Comparison of ENCODE assay signal across 23 cellular contexts in the genomic region with DNA sequence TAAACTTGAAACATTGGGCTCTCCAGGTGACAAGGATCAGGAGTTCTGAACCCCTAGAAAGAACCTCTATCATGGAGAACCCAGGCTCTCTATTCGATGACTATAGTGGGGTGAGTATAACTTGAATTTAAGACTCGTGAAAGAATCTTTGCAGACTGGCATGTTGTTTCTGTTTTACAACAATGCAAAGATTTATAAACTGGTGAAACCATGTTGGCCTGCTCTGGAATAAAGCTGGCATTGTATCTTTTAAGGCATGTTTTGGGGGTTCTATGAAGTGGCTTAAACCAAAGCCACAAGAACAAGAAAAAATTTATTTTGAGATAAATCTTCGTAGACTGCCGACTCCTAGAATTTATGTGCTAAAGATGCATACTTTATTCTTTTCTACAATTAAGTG. TPM values are rescaled to one million over a fixed set of nuclear protein-coding genes. Genes with fewer than 3 reads are reported as not detected.
"Had no signal": no experiment of that assay in that cellular context is flagged by ENCODE, and none has a peak within 500 bp of the region (broad histone marks: within the 10 kb centered on the region; RNA-seq: fewer than 3 reads in every experiment).

No MANE protein-coding gene starts in this region.

- H3K9me3 ChIP-seq: colonic mucosa, pancreas, suprapubic skin, thyroid gland, uterus had no signal

- H3K36me3 Mint-ChIP-seq: mesothelial cell of epicardium; natural killer cell; neural progenitor cell; stimulated activated effector memory CD8-positive, alpha-beta T cell treated with anti-CD3 and anti-CD28 coated beads, Interleukin-12 subunit alpha, Interleukin-12 subunit beta, amount 100 ng/mL, for 72 hours had no signal

- H3K27ac ChIP-seq: colonic mucosa, heart left ventricle, neural progenitor cell, pancreas, suprapubic skin, thyroid gland, upper lobe of left lung, uterus had no signal

- H3K9ac ChIP-seq: neural progenitor cell had no signal

- H3K36me3 ChIP-seq: colonic mucosa, heart left ventricle, neural progenitor cell, pancreas, suprapubic skin, thyroid gland, upper lobe of left lung, uterus had no signal

- H3K4me3 ChIP-seq: colonic mucosa, heart left ventricle, neural progenitor cell, pancreas, suprapubic skin, thyroid gland, upper lobe of left lung, uterus had no signal

- H3K4me1 ChIP-seq: colonic mucosa, heart left ventricle, pancreas, suprapubic skin, thyroid gland, upper lobe of left lung, uterus had no signal

- H3K4me1 Mint-ChIP-seq: natural killer cell; neural progenitor cell; stimulated activated effector memory CD8-positive, alpha-beta T cell treated with anti-CD3 and anti-CD28 coated beads, Interleukin-12 subunit alpha, Interleukin-12 subunit beta, amount 100 ng/mL, for 72 hours had no signal

- DNase-seq: colonic mucosa; effector CD4-positive, alpha-beta T cell; heart left ventricle; hippocampal formation; natural killer cell; nucleus accumbens; pancreas; right cardiac atrium; stimulated activated CD4-positive, alpha-beta T cell treated with anti-CD3 and anti-CD28 coated beads, Interleukin-4, amount 100 ng/mL, for 1 hour; stimulated activated CD8-positive, alpha-beta memory T cell treated with anti-CD3 and anti-CD28 coated beads, Interleukin-4, amount 100 ng/mL, for 48 hours; stimulated activated naive CD8-positive, alpha-beta T cell treated with anti-CD3 and anti-CD28 coated beads, Interleukin-15, Interleukin-2, amounts not matched to agents 100 U/mL and 50 U/mL, for 24 hours; thyroid gland; upper lobe of left lung; uterus had no signal

- ATAC-seq: heart left ventricle; left lobe of liver; natural killer cell; pancreas; right cardiac atrium; stimulated activated effector memory CD8-positive, alpha-beta T cell treated with anti-CD3 and anti-CD28 coated beads, Interleukin-12 subunit alpha, Interleukin-12 subunit beta, amount 100 ng/mL, for 72 hours; stimulated activated naive CD8-positive, alpha-beta T cell treated with anti-CD3 and anti-CD28 coated beads, Interleukin-15, Interleukin-2, amounts not matched to agents 100 U/mL and 50 U/mL, for 24 hours had no signal

- H3K27ac Mint-ChIP-seq: mesothelial cell of epicardium; natural killer cell; neural progenitor cell; progenitor cell of endocrine pancreas; stimulated activated effector memory CD8-positive, alpha-beta T cell treated with anti-CD3 and anti-CD28 coated beads, Interleukin-12 subunit alpha, Interleukin-12 subunit beta, amount 100 ng/mL, for 72 hours had no signal

- H3K27me3 ChIP-seq: colonic mucosa, neural progenitor cell, suprapubic skin, thyroid gland, upper lobe of left lung, uterus had no signal

- H3K4me3 Mint-ChIP-seq: mesothelial cell of epicardium; natural killer cell; neural progenitor cell; stimulated activated effector memory CD8-positive, alpha-beta T cell treated with anti-CD3 and anti-CD28 coated beads, Interleukin-12 subunit alpha, Interleukin-12 subunit beta, amount 100 ng/mL, for 72 hours had no signal

- H3K9me3 Mint-ChIP-seq: neural progenitor cell; stimulated activated effector memory CD8-positive, alpha-beta T cell treated with anti-CD3 and anti-CD28 coated beads, Interleukin-12 subunit alpha, Interleukin-12 subunit beta, amount 100 ng/mL, for 72 hours had no signal

RNA-seq across cellular contexts. Expression of a gene that starts 9.8 kb away (rescaled TPM):
- total RNA-seq: dermis microvascular lymphatic vessel endothelial cell, frontal cortex, glomerular endothelial cell, natural killer cell, thyroid gland had no signal
